In genomic region chrX:47674776-47675175, GRCh38 we compare ENCODE assay signal across 19 cellular contexts. TPM values are rescaled to one million over a fixed set of nuclear protein-coding genes. Genes with fewer than 3 reads are reported as not detected.
A peak's percentile ranks its signal among the peaks of the same experiment; 100 is the strongest.
DNase-seq lines count a peak whose midpoint lies in the region; ATAC-seq, FAIRE-seq and TF ChIP-seq lines count a peak whose summit lies in the region.
"Had no signal": no experiment of that assay in that cellular context is flagged by ENCODE, and none has a peak within 500 bp of the region (broad histone marks: within the 10 kb centered on the region; RNA-seq: fewer than 3 reads in every experiment).

No MANE protein-coding gene starts in this region.

- TF ChIP-seq POLR2A in K562 (conservative IDR thresholded peaks at IDR 0.05), result no peak

- H3K9me3 ChIP-seq in mammary epithelial cell (replicated peaks; ENCODE audit: insufficient read depth, low read length), result no peaks in the 10 kb centered on the region
- peaks cover 15% of the 10 kb centered on the region for H3K9me3 ChIP-seq in K562 (replicated peaks; ENCODE audit: control insufficient read depth, insufficient read depth, low read depth, low read length)
- H3K9me3 ChIP-seq: Caco-2, HAP-1 had no signal

- no peak for TF ChIP-seq EP300 in K562 (IDR thresholded peaks at IDR 0.05; ENCODE audit: low read length)

- no peak for FAIRE-seq in K562 (lab: Jason Lieb, UNC)
- FAIRE-seq: A204.1, GM12878, H54 had no signal

- no peak for TF ChIP-seq RAD21 in K562 (CRISPR knock-in tag; conservative IDR thresholded peaks at IDR 0.05 in 1 of 2, IDR thresholded peaks at IDR 0.05 in 1 of 2)

- intact Hi-C loops in MCF 10A (cut with micrococcal nuclease), result no loop called here
- intact Hi-C loops in mammary epithelial cell (cut with micrococcal nuclease), result no loop called here
- intact Hi-C loops in K562 (cut with micrococcal nuclease), result loop anchor here (5.0 kb wide), 1 partner anchor 123 kb away; no protein-coding TSS in a partner anchor

- no peaks in the 10 kb centered on the region for H3K36me3 Mint-ChIP-seq in MCF 10A (ENCODE audit: insufficient read depth, unreplicated experiment)
- H3K36me3 Mint-ChIP-seq: CD4-positive, alpha-beta memory T cell had no signal

- dilution Hi-C loops in mammary epithelial cell (cut with HindIII; ENCODE audit: low sequenced_read_pairs), result no loop called here

- H3K9ac ChIP-seq in mammary epithelial cell (ENCODE audit: insufficient read depth, low read length), result no peak overlapping the region
- H3K9ac ChIP-seq in K562 (ENCODE audit: insufficient read depth in 1 of 2, low read depth in 2 of 2, low read length in 2 of 2), result no peak overlapping the region

- TF ChIP-seq CTCF in MCF 10A (IDR thresholded peaks at IDR 0.05; ENCODE audit: unreplicated experiment) (no peak), mammary epithelial cell (conservative IDR thresholded peaks at IDR 0.05 in 1 of 2, IDR thresholded peaks at IDR 0.05 in 1 of 2; ENCODE audit: extremely low read depth in 1 of 2, insufficient read depth in 1 of 2, low read depth in 1 of 2, low read length in 2 of 2) (no peak), K562 (IDR thresholded peaks at IDR 0.05 in 2 of 3, conservative IDR thresholded peaks at IDR 0.05 in 1 of 3; ENCODE audit: insufficient read depth in 2 of 3, low read depth in 1 of 3, low read length in 3 of 3) (no peak), fibroblast of mammary gland (conservative IDR thresholded peaks at IDR 0.05; ENCODE audit: control insufficient read depth, insufficient read depth, low read depth, low read length) (no peak)

- no peak overlapping the region for H3K4me3 Mint-ChIP-seq in MCF 10A (ENCODE audit: unreplicated experiment)
- H3K4me3 Mint-ChIP-seq: CD4-positive, alpha-beta memory T cell had no signal

- H3K36me3 ChIP-seq in mammary epithelial cell (ENCODE audit: insufficient read depth, low read length) (no peaks in the 10 kb centered on the region), K562 (ENCODE audit: control insufficient read depth, insufficient read depth, low read length) (no peaks in the 10 kb centered on the region)
- H3K36me3 ChIP-seq: HAP-1 had no signal

- no peak overlapping the region for H3K27ac Mint-ChIP-seq in MCF 10A (ENCODE audit: low read depth, unreplicated experiment)
- H3K27ac Mint-ChIP-seq: CD4-positive, alpha-beta memory T cell had no signal

- no peaks in the 10 kb centered on the region for H4K20me1 ChIP-seq in mammary epithelial cell (ENCODE audit: insufficient read depth, low read length)
- H4K20me1 ChIP-seq in K562 (replicated peaks; ENCODE audit: control insufficient read depth, insufficient read depth, low read length), result no peaks in the 10 kb centered on the region

- H3K4me2 ChIP-seq in mammary epithelial cell (ENCODE audit: insufficient read depth, low read depth, low read length) (no peak overlapping the region), K562 (ENCODE audit: insufficient read depth, low read length) (no peak overlapping the region)

- no peaks in the 10 kb centered on the region for H3K9me1 ChIP-seq in K562 (ENCODE audit: control insufficient read depth, insufficient read depth, low read length)

- no peak for ATAC-seq in K562
- ATAC-seq: GM12878 had no signal

- H3K4me1 ChIP-seq in mammary epithelial cell (ENCODE audit: insufficient read depth, low read length) (no peaks in the 10 kb centered on the region), K562 (replicated peaks in 1 of 2; ENCODE audit: control insufficient read depth in 2 of 2, insufficient read depth in 2 of 2, low read length in 2 of 2) (peaks cover 0 to 5% of the 10 kb centered on the region in 2 experiments; a peak in 3 of 5 replicates)
- H3K4me1 ChIP-seq: Caco-2, HAP-1 had no signal

- POLR2A ChIA-PET in MCF 10A (lab: Yijun Ruan, JAX), result no interaction called here
- POLR2A ChIA-PET in K562 (lab: Yijun Ruan, JAX), result interaction anchor here (1.2 kb wide), 1 partner anchor 13 kb away, joined by 3 read pairs; no protein-coding TSS in a partner anchor

- H3K27me3 ChIP-seq in mammary epithelial cell (ENCODE audit: insufficient read depth, low read length) (no peaks in the 10 kb centered on the region), K562 (ENCODE audit: control insufficient read depth in 2 of 2, insufficient read depth in 2 of 2, low read length in 2 of 2) (no peaks in the 10 kb centered on the region)

- H2AFZ ChIP-seq in mammary epithelial cell (ENCODE audit: low read depth, low read length), result no peak overlapping the region
- H2AFZ ChIP-seq in K562 (ENCODE audit: low read depth, low read length), result no peak overlapping the region

- in situ Hi-C loops in mammary epithelial cell (cut with MboI; ENCODE audit: low sequenced_read_pairs in 2 of 2) (loop anchor here in 1 of 2 donors (25.0 kb wide), 1 partner anchor 363 kb away; no protein-coding TSS in a partner anchor), K562 (cut with MboI) (loop anchor here (5.0 kb wide), 1 partner anchor 48 kb away; no protein-coding TSS in a partner anchor), G401 (cut with HindIII; ENCODE audit: low sequenced_read_pairs) (no loop called here)

- H3K4me3 ChIP-seq in mammary epithelial cell (replicated peaks in 1 of 3; ENCODE audit: insufficient read depth in 1 of 3, low read depth in 2 of 3, low read length in 3 of 3), result no peak overlapping the region
- H3K4me3 ChIP-seq in K562, result no peak overlapping the region
- no peak overlapping the region for H3K4me3 ChIP-seq in fibroblast of mammary gland (ENCODE audit: control insufficient read depth, low read depth, low read length)
- H3K4me3 ChIP-seq: GM12878, HAP-1 had no signal

- WGBS in mammary epithelial cell (ENCODE audit: low coverage, missing lambda C conversion rate), result 64% methylated on average over 5 of the region's 5 CpGs
- 88% methylated on average over 5 of the region's 5 CpGs for WGBS in K562 (ENCODE audit: insufficient coverage, low coverage, missing lambda C conversion rate)

- BruUV-seq in MCF 10A (replicated peaks; lab: Mats Ljungman, UMichigan), result no TSS peak
- BruUV-seq in mammary epithelial cell (replicated peaks; lab: Mats Ljungman, UMichigan), result no TSS peak
- no TSS peak for BruUV-seq in K562 (replicated peaks; lab: Mats Ljungman, UMichigan)

- H3K4me1 Mint-ChIP-seq in MCF 10A (ENCODE audit: insufficient read depth, unreplicated experiment), result no peaks in the 10 kb centered on the region
- H3K4me1 Mint-ChIP-seq: CD4-positive, alpha-beta memory T cell had no signal

- CTCF ChIA-PET in MCF 10A (lab: Yijun Ruan, JAX) (no interaction called here), mammary epithelial cell (lab: Charles Lee; ENCODE audit: low non-redundant PET) (no interaction called here), K562 (lab: Yijun Ruan, JAX; ENCODE audit: low intra/inter-chr PET ratio) (no interaction called here)

- H3K27me3 Mint-ChIP-seq in MCF 10A (ENCODE audit: insufficient read depth, unreplicated experiment), result peaks cover 13% of the 10 kb centered on the region
- H3K27me3 Mint-ChIP-seq: CD4-positive, alpha-beta memory T cell had no signal

- DNase-seq in MCF 10A (ENCODE audit: unreplicated experiment) (peak; percentile 7), mammary epithelial cell (no peak), K562 (ENCODE audit: extremely low read depth in 1 of 4, low spot score in 3 of 4) (no peak), fibroblast of mammary gland (ENCODE audit: low read depth) (peak; percentile 65), COR-L47 (lab: John Stamatoyannopoulos, UW) (no peak), G401 (ENCODE audit: low spot score) (no peak), NAMALWA (ENCODE audit: low spot score) (no peak)
- DNase-seq: C1 segment of cervical spinal cord; Caco-2; CD4-positive, alpha-beta memory T cell; DMS153; DND-41; GDM1; GOT3 had no signal

- H3K27ac ChIP-seq in mammary epithelial cell (ENCODE audit: insufficient read depth, low read depth, low read length) (no peak overlapping the region), K562 (ENCODE audit: extremely low read depth, low read depth, low read length) (no peak overlapping the region)
- H3K27ac ChIP-seq: 22Rv1 had no signal

- H3K79me2 ChIP-seq in mammary epithelial cell (ENCODE audit: insufficient read depth, low read length), result no peaks in the 10 kb centered on the region
- no peaks in the 10 kb centered on the region for H3K79me2 ChIP-seq in K562 (ENCODE audit: control insufficient read depth, insufficient read depth, low read length)

- no peaks in the 10 kb centered on the region for H3K9me3 Mint-ChIP-seq in MCF 10A (ENCODE audit: unreplicated experiment)

RNA-seq across cellular contexts. Expression of gene UXT, which starts 15.8 kb away (rescaled TPM):
- total RNA-seq in MCF 10A (2022) (112 and 140 TPM in 2 replicates), mammary epithelial cell (10 to 100 TPM; 56.7 to 76.4 TPM), K562 (2014; rRNA removed) (201 and 206 TPM in 2 replicates), K562 (2014; rRNA removed; fragmentation: Illumina TruSeq; extraction: Trizol) (199 and 204 TPM in 2 replicates), K562 (2015; rRNA removed; fragmentation: Illumina TruSeq; extraction: Trizol) (184 and 206 TPM in 2 replicates), K562 (2021) (181 and 185 TPM in 2 replicates)
- polyA plus RNA-seq in mammary epithelial cell (124 TPM), K562 (2011; rRNA removed) (260 and 275 TPM in 2 replicates), K562 (2014; fragmentation: Illumina TruSeq; extraction: Trizol) (279 and 300 TPM in 2 replicates), K562 (2014; fragmentation: Nextera tagmentation; extraction: Ambion mirVana) (100 to 1,000 TPM; 141 to 167 TPM), K562 (2014; rRNA removed) (265 and 285 TPM in 2 replicates)
- polyA minus RNA-seq in mammary epithelial cell, result 36.3 TPM
- 67.5 and 87.0 TPM in 2 replicates for total RNA-seq in K562 (2011; cell fraction: chromatin; rRNA removed; ENCODE audit: low replicate concordance)
- 91.2 and 94.6 TPM in 2 replicates for total RNA-seq in K562 (2011; cell fraction: nucleolus; rRNA removed)
- total RNA-seq in K562 (2011; cell fraction: nucleoplasm; rRNA removed), result 97.3 and 117 TPM in 2 replicates
- polyA plus RNA-seq in K562 (2011; cell fraction: cytosol; rRNA removed), result 259 and 265 TPM in 2 replicates
- 182 and 231 TPM in 2 replicates for polyA plus RNA-seq in K562 (2011; cell fraction: nucleus; rRNA removed)
- polyA plus RNA-seq in K562 (2012), result 283 and 337 TPM in 2 replicates
- 74.0 and 75.4 TPM in 2 replicates for polyA minus RNA-seq in K562 (2011; rRNA and poly(A)+ RNA removed)
- 52.3 and 53.6 TPM in 2 replicates for polyA minus RNA-seq in K562 (2011; cell fraction: cytosol; rRNA and poly(A)+ RNA removed)
- polyA minus RNA-seq in K562 (2011; cell fraction: nucleus; rRNA and poly(A)+ RNA removed), result 46.6 and 75.3 TPM in 2 replicates
- 82.2 and 96.2 TPM in 2 replicates for total RNA-seq in G401 (2014; rRNA removed; shearing (Covaris generic))

RNA-seq across cellular contexts. Expression of gene ELK1, which starts 24.4 kb away (rescaled TPM):
- total RNA-seq in MCF 10A (2022) (48.8 and 51.7 TPM in 2 replicates), mammary epithelial cell (10 to 100 TPM; 17.2 to 44.7 TPM), K562 (2014; rRNA removed) (37.8 and 47.8 TPM in 2 replicates), K562 (2014; rRNA removed; fragmentation: Illumina TruSeq; extraction: Trizol) (23.6 and 24.5 TPM in 2 replicates), K562 (2015; rRNA removed; fragmentation: Illumina TruSeq; extraction: Trizol) (21.2 and 21.6 TPM in 2 replicates), K562 (2021) (62.5 and 74.9 TPM in 2 replicates)
- polyA plus RNA-seq in mammary epithelial cell (22.6 TPM), K562 (2011; rRNA removed) (26.5 and 29.5 TPM in 2 replicates), K562 (2014; fragmentation: Illumina TruSeq; extraction: Trizol) (49.6 and 65.2 TPM in 2 replicates), K562 (2014; fragmentation: Nextera tagmentation; extraction: Ambion mirVana) (1 to 10 TPM; 4.4 to 4.6 TPM), K562 (2014; rRNA removed) (30.0 and 30.1 TPM in 2 replicates)
- polyA minus RNA-seq in mammary epithelial cell, result 40.7 TPM
- total RNA-seq in K562 (2011; cell fraction: chromatin; rRNA removed; ENCODE audit: low replicate concordance), result 32.0 and 32.5 TPM in 2 replicates
- 20.1 and 21.2 TPM in 2 replicates for total RNA-seq in K562 (2011; cell fraction: nucleolus; rRNA removed)
- 32.9 and 71.1 TPM in 2 replicates for total RNA-seq in K562 (2011; cell fraction: nucleoplasm; rRNA removed)
- 36.1 and 65.1 TPM in 2 replicates for polyA plus RNA-seq in K562 (2011; cell fraction: cytosol; rRNA removed)
- polyA plus RNA-seq in K562 (2011; cell fraction: nucleus; rRNA removed), result 31.3 and 44.0 TPM in 2 replicates
- 40.7 and 46.4 TPM in 2 replicates for polyA plus RNA-seq in K562 (2012)
- polyA minus RNA-seq in K562 (2011; rRNA and poly(A)+ RNA removed), result 17.1 and 17.8 TPM in 2 replicates
- polyA minus RNA-seq in K562 (2011; cell fraction: cytosol; rRNA and poly(A)+ RNA removed), result 26.9 and 30.2 TPM in 2 replicates
- 9.4 and 10.1 TPM in 2 replicates for polyA minus RNA-seq in K562 (2011; cell fraction: nucleus; rRNA and poly(A)+ RNA removed)
- total RNA-seq in G401 (2014; rRNA removed; shearing (Covaris generic)), result 31.8 and 40.6 TPM in 2 replicates

RNA-seq across cellular contexts. Expression of gene CFP, which starts 45.0 kb away (rescaled TPM):
- total RNA-seq in MCF 10A (2022), result 0.56 and 0.71 TPM in 2 replicates
- total RNA-seq in mammary epithelial cell, result under 1 TPM; 0.17 to 0.28 TPM
- 0.06 TPM for polyA plus RNA-seq in mammary epithelial cell
- polyA minus RNA-seq in mammary epithelial cell, result not detected
- total RNA-seq in K562 (2011; cell fraction: chromatin; rRNA removed; ENCODE audit: low replicate concordance), result 0.92 and 1.3 TPM in 2 replicates
- total RNA-seq in K562 (2011; cell fraction: nucleolus; rRNA removed), result 0.53 and 0.67 TPM in 2 replicates
- total RNA-seq in K562 (2011; cell fraction: nucleoplasm; rRNA removed), result 1.1 and 1.2 TPM in 2 replicates
- total RNA-seq in K562 (2014; rRNA removed), result 0.41 and 2.1 TPM in 2 replicates
- total RNA-seq in K562 (2014; rRNA removed; fragmentation: Illumina TruSeq; extraction: Trizol), result 0.26 and 0.55 TPM in 2 replicates
- 1.1 and 1.5 TPM in 2 replicates for total RNA-seq in K562 (2015; rRNA removed; fragmentation: Illumina TruSeq; extraction: Trizol)
- 0.89 and 2.0 TPM in 2 replicates for total RNA-seq in K562 (2021)
- 0.28 and 0.93 TPM in 2 replicates for polyA plus RNA-seq in K562 (2011; rRNA removed)
- 0.72 and 0.88 TPM in 2 replicates for polyA plus RNA-seq in K562 (2011; cell fraction: cytosol; rRNA removed)
- 0.68 and 0.97 TPM in 2 replicates for polyA plus RNA-seq in K562 (2011; cell fraction: nucleus; rRNA removed)
- 2.0 and 5.5 TPM in 2 replicates for polyA plus RNA-seq in K562 (2012)
- polyA plus RNA-seq in K562 (2014; fragmentation: Illumina TruSeq; extraction: Trizol), result 0.79 and 1.2 TPM in 2 replicates
- polyA plus RNA-seq in K562 (2014; fragmentation: Nextera tagmentation; extraction: Ambion mirVana), result under 1 TPM; 0.18 to 0.28 TPM
- 1.2 and 2.0 TPM in 2 replicates for polyA plus RNA-seq in K562 (2014; rRNA removed)
- 0.07 and 0.09 TPM in 2 replicates for polyA minus RNA-seq in K562 (2011; rRNA and poly(A)+ RNA removed)
- polyA minus RNA-seq in K562 (2011; cell fraction: cytosol; rRNA and poly(A)+ RNA removed), result 0.48 TPM in 1 of 2 replicates, not detected in the other
- polyA minus RNA-seq in K562 (2011; cell fraction: nucleus; rRNA and poly(A)+ RNA removed), result 0.27 and 0.56 TPM in 2 replicates
- 0.27 TPM in 1 of 2 replicates, not detected in the other for total RNA-seq in G401 (2014; rRNA removed; shearing (Covaris generic))

RNA-seq across cellular contexts. Expression of gene SYN1, which starts 55.1 kb away (rescaled TPM):
- total RNA-seq in MCF 10A (2022), result 0.27 and 0.49 TPM in 2 replicates
- under 1 TPM; under 0.01 to 0.45 TPM for total RNA-seq in mammary epithelial cell
- polyA plus RNA-seq in mammary epithelial cell, result 0.10 TPM
- polyA minus RNA-seq in mammary epithelial cell, result 0.21 TPM
- total RNA-seq in K562 (2011; cell fraction: chromatin; rRNA removed; ENCODE audit: low replicate concordance), result 0.88 and 1.1 TPM in 2 replicates
- total RNA-seq in K562 (2011; cell fraction: nucleolus; rRNA removed), result 0.26 TPM in 1 of 2 replicates, not detected in the other
- 0.66 TPM in 1 of 2 replicates, not detected in the other for total RNA-seq in K562 (2011; cell fraction: nucleoplasm; rRNA removed)
- total RNA-seq in K562 (2014; rRNA removed), result 0.18 TPM in 1 of 2 replicates, not detected in the other
- total RNA-seq in K562 (2014; rRNA removed; fragmentation: Illumina TruSeq; extraction: Trizol), result 0.10 and 0.15 TPM in 2 replicates
- not detected in 2 replicates for total RNA-seq in K562 (2015; rRNA removed; fragmentation: Illumina TruSeq; extraction: Trizol)
- 0.24 and 0.38 TPM in 2 replicates for total RNA-seq in K562 (2021)
- polyA plus RNA-seq in K562 (2011; rRNA removed), result 0.01 and 0.12 TPM in 2 replicates
- 0.10 and 0.15 TPM in 2 replicates for polyA plus RNA-seq in K562 (2011; cell fraction: cytosol; rRNA removed)
- 0.18 and 0.42 TPM in 2 replicates for polyA plus RNA-seq in K562 (2011; cell fraction: nucleus; rRNA removed)
- 0.30 and 0.66 TPM in 2 replicates for polyA plus RNA-seq in K562 (2012)
- polyA plus RNA-seq in K562 (2014; fragmentation: Illumina TruSeq; extraction: Trizol), result 0.14 and 0.28 TPM in 2 replicates
- under 1 TPM in 1 of 2 experiments, not detected in 1; 0.07 TPM for polyA plus RNA-seq in K562 (2014; fragmentation: Nextera tagmentation; extraction: Ambion mirVana)
- 0.24 TPM in 1 of 2 replicates, not detected in the other for polyA plus RNA-seq in K562 (2014; rRNA removed)
- 0.09 and 1.2 TPM in 2 replicates for polyA minus RNA-seq in K562 (2011; rRNA and poly(A)+ RNA removed)
- 0.36 and 1.2 TPM in 2 replicates for polyA minus RNA-seq in K562 (2011; cell fraction: cytosol; rRNA and poly(A)+ RNA removed)
- 0.13 and 0.22 TPM in 2 replicates for polyA minus RNA-seq in K562 (2011; cell fraction: nucleus; rRNA and poly(A)+ RNA removed)
- 0.61 TPM in 1 of 2 replicates, not detected in the other for total RNA-seq in G401 (2014; rRNA removed; shearing (Covaris generic))
- total RNA-seq: Caco-2 had no signal

Comparison
In these comparisons a context has a peak if more than half of its experiments do, and no peak if none do; other contexts are left out.
1. DNase-seq: peak in MCF 10A (single experiment) and fibroblast of mammary gland (single experiment); none in mammary epithelial cell (single experiment), K562 (0 of 4), COR-L47 (single experiment), G401 (single experiment) and NAMALWA (single experiment).